8 cellular contexts compared by ENCODE assay signal in the genomic region with DNA sequence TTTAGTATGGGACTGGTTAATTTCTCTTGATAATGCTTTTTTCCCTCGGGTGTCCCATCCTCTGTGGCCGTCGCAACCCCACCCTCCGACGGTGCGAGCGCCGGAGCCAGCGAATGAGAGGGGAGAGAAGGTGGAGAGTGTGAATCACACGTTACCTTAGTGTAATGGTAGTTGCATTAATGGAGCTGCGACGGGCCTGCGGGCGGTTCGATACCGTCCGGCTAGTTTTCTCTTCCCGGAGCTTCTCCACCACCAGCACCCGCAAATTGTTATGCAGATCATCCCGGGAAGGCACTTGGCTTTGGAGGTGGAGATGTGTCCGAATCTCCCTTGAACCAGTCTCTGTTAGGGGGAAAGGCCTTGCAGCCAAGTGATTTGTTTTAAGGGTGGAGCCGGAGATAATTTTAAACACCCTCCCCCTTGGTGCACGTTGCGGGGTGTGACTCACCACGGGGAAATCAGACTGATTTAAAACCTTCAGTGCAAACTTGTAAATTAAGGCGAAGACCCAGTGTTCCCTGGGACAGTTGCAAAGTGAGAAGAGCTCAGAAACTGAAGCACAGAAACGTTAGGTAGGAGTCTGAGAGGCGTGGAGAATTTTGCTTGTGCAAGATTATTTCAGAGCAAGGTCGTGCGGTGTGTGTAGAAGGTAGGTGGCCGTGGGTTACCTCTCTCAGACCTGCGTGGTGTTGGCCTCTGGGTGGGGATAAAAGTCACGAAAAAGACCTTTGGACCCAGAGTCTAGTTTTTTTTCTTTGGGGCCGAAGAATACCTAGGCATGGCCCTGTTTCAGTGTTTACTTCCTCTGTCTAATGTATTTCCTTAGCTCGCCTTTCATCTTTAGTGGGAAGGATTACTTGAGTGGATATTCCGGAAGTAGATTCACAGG. TPM values are rescaled to one million over a fixed set of nuclear protein-coding genes. Genes with fewer than 3 reads are reported as not detected.
DNase-seq lines count a peak whose midpoint lies in the region; ATAC-seq, FAIRE-seq and TF ChIP-seq lines count a peak whose summit lies in the region.

No MANE protein-coding gene starts in this region.

- H3K27ac ChIP-seq in RWPE2 (ENCODE audit: poor library complexity, severe bottlenecking) (peak overlapping the region; percentile 86), ovary (peak overlapping the region in 1 of 2 donors; percentile 82), tibial nerve (peak overlapping the region; percentile 80 to 93 (median 93))

- peak; percentile 36 for ATAC-seq in HG03432 (IDR thresholded peaks at IDR 0.05; ENCODE audit: unreplicated experiment)
- peak; percentile 66 for ATAC-seq in RWPE2 (ENCODE audit: low read depth)

- TF ChIP-seq POLR2A in ovary (IDR thresholded peaks at IDR 0.05) (peak; percentile 39), tibial nerve (IDR thresholded peaks at IDR 0.05) (peak; percentile 21 to 35)

- 13 to 17% (median 16%) methylated on average over 36 of the region's 36 CpGs for whole genome bisulfite sequencing in ovary, 3 donors
- WGBS in tibial nerve, 2 donors, result 19% methylated on average over 36 of the region's 36 CpGs

- H3K36me3 ChIP-seq in BE2C (no peaks in the 10 kb centered on the region), RWPE2 (ENCODE audit: low read depth) (no peaks in the 10 kb centered on the region), ovary (no peaks in the 10 kb centered on the region), tibial nerve (peaks cover 0 to 8% (median 2%) of the 10 kb centered on the region in 3 donors)

- no peaks in the 10 kb centered on the region for H3K9me3 ChIP-seq in BE2C
- no peaks in the 10 kb centered on the region for H3K9me3 ChIP-seq in RWPE2 (ENCODE audit: severe bottlenecking)
- no peaks in the 10 kb centered on the region for H3K9me3 ChIP-seq in ovary
- no peaks in the 10 kb centered on the region for H3K9me3 ChIP-seq in tibial nerve

- TF ChIP-seq CTCF in BE2C (IDR thresholded peaks at IDR 0.05; ENCODE audit: low read depth, low read length), result no peak
- no peak for TF ChIP-seq CTCF in RWPE2 (IDR thresholded peaks at IDR 0.05; ENCODE audit: poor library complexity, severe bottlenecking)
- TF ChIP-seq CTCF in ovary (IDR thresholded peaks at IDR 0.05), result no peak
- TF ChIP-seq CTCF in tibial nerve (IDR thresholded peaks at IDR 0.05), result no peak

- H3K4me1 ChIP-seq in BE2C, result 0 out of 2 replicates have a peak, but pooled peaks cover 2% of the 10 kb centered on the region
- H3K4me1 ChIP-seq in RWPE2 (ENCODE audit: insufficient read depth, poor library complexity, severe bottlenecking), result peaks cover 24% of the 10 kb centered on the region
- peaks cover 2% of the 10 kb centered on the region for H3K4me1 ChIP-seq in ovary (ENCODE audit: insufficient read depth)
- peaks cover 0 to 56% (median 27%) of the 10 kb centered on the region in 4 donors for H3K4me1 ChIP-seq in tibial nerve

- no peak for DNase-seq in BE2C
- peak; percentile 47 for DNase-seq in GM19239 (ENCODE audit: insufficient read length, low spot score)
- no peak for DNase-seq in RWPE2 (ENCODE audit: low spot score)
- DNase-seq in activated effector memory CD4-positive, alpha-beta T cell treated with anti-CD3 and anti-CD28 coated beads, Interleukin-2, amount 50 U/mL, for 16 hours, result peak; percentile 91
- DNase-seq in germinal center (ENCODE audit: low spot score), result peak; percentile 30
- peak; percentile 43 to 71 (median 50) for DNase-seq in ovary
- peak; percentile 15 to 63 for DNase-seq in tibial nerve (ENCODE audit: low spot score in 2 of 2)

- H3K27me3 ChIP-seq in BE2C (no peaks in the 10 kb centered on the region), RWPE2 (ENCODE audit: insufficient read depth, poor library complexity, severe bottlenecking) (no peaks in the 10 kb centered on the region), ovary (no peaks in the 10 kb centered on the region), tibial nerve (no peaks in the 10 kb centered on the region)

- intact Hi-C loops in ovary (cut with DNase I), result loop anchor here (2.0 to 10.0 kb wide), 5 partner anchors 69 to 289 kb away; a partner anchor contains a TSS

- H3K4me3 ChIP-seq in BE2C (ENCODE audit: low read depth, low read length) (peak overlapping the region; percentile 68), RWPE2 (ENCODE audit: severe bottlenecking) (peak overlapping the region; percentile 88), ovary (peak overlapping the region; percentile 91), tibial nerve (peak overlapping the region; percentile 78 to 88 (median 84))

- TF ChIP-seq EP300 in ovary (IDR thresholded peaks at IDR 0.05) (no peak), tibial nerve (IDR thresholded peaks at IDR 0.05) (peak in 1 of 2 donors; percentile 55)

- FAIRE-seq in GM19239 (lab: Jason Lieb, UNC), result peak; percentile 94

RNA-seq across cellular contexts. Expression of a gene that starts 1.3 kb away (rescaled TPM):
- polyA plus RNA-seq in BE2C (2012; ENCODE audit: insufficient read depth, insufficient read length, low read depth), result 11.4 TPM
- total RNA-seq in ovary, result 100 to 1,000 TPM in 1 of 7 donors, 10 to 100 TPM in 6; 56.8 to 107 (median 82.5) TPM
- 10 to 100 TPM; 26.0 to 44.6 TPM for polyA plus RNA-seq in ovary
- total RNA-seq in tibial nerve, result 100 to 1,000 TPM; 105 to 152 (median 111) TPM

RNA-seq across cellular contexts. Expression of a gene that starts 43.9 kb away (rescaled TPM):
- polyA plus RNA-seq in BE2C (2012; ENCODE audit: insufficient read depth, insufficient read length, low read depth), result not detected
- total RNA-seq in ovary (1 to 10 TPM in 4 of 7 donors, under 1 TPM in 1, not detected in 2; 0.74 to 4.3 (median 2.0) TPM), tibial nerve (1 to 10 TPM in 3 of 4 donors, under 1 TPM in 1; 0.66 to 5.3 (median 3.4) TPM)
- polyA plus RNA-seq in ovary, result 1 to 10 TPM; 1.4 to 1.6 TPM

Comparison
In these comparisons a context has a peak if more than half of its experiments do, and no peak if none do; other contexts are left out.
1. DNase-seq: peak in GM19239 (single experiment), activated effector memory CD4-positive, alpha-beta T cell treated with anti-CD3 and anti-CD28 coated beads, Interleukin-2, amount 50 U/mL, for 16 hours (single experiment), germinal center (single experiment), ovary (5 of 5) and tibial nerve (2 of 2); none in BE2C (single experiment) and RWPE2 (single experiment).
2. Peak in every context shown above with its lines, with median percentiles within 50 percentile points of each other: H3K4me3 ChIP-seq.